In the genomic region with DNA sequence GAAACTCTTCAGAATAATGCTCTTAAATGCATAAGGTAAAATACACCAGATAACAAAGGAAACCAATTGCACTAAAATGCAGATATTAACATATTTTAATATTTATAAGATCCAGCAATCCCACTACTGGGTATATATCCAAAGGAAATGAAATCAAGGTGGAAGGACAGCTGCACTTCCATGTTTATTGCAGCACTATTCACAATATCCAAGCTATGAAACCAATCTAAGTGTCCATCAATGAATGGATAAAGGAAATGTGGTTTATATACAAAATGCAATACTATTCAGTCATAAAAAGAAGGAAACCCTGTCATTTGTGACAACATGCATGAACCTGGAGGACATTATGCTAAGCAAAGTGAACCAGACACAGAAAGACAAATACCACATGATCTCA, we compare ENCODE assay signal across 30 cellular contexts.
"Had no signal": no experiment of that assay in that cellular context is flagged by ENCODE, and none has a peak within 500 bp of the region (broad histone marks: within the 10 kb centered on the region; RNA-seq: fewer than 3 reads in every experiment).

No MANE protein-coding gene starts in this region.

- DNase-seq: activated B cell treated with CpG ODN at 0.5 μM for 24 hours; activated CD4-positive, alpha-beta T cell treated with anti-CD3 and anti-CD28 coated beads for 1 hour; activated CD4-positive, alpha-beta T cell treated with anti-CD3 and anti-CD28 coated beads, Interleukin-2, amount 10 ng/mL, durations not matched to agents 24 days and 14 days; activated CD4-positive, alpha-beta T cell treated with anti-CD3 and anti-CD28 coated beads, Interleukin-2, amount 50 U/mL, for 48 hours; activated CD8-positive, alpha-beta memory T cell treated with anti-CD3 and anti-CD28 coated beads, Interleukin-2, amount 10 ng/mL, durations not matched to agents 7 days and 5 days; activated effector memory CD4-positive, alpha-beta T cell treated with anti-CD3 and anti-CD28 coated beads, Interleukin-2, amount 50 U/mL, for 16 hours; activated naive CD4-positive, alpha-beta T cell treated with Interleukin-2 at 50 U/mL for 16 hours; activated naive CD8-positive, alpha-beta T cell treated with anti-CD3 and anti-CD28 coated beads, Interleukin-2, amount 50 U/mL, for 24 hours; activated T-cell treated with anti-CD3 and anti-CD28 coated beads, Interleukin-2, amount 50 U/mL, for 24 hours; amygdala; caudate nucleus; NCI-H1092; NCI-H1417; NCI-H1694; NCI-H2029; NCI-H2107; NCI-H345; NCI-H510A; NCI-H526 treated with DMSO at 0.1 percent for 48 hours; Right ventricle myocardium superior; RPMI8226; T-cell; T-helper 2 cell; T1000 had no signal

- H3K27me3 ChIP-seq: breast epithelium, SJCRH30 had no signal

- H3K36me3 Mint-ChIP-seq: activated CD8-positive, alpha-beta memory T cell treated with anti-CD3 and anti-CD28 coated beads, Interleukin-2, amount 10 ng/mL, durations not matched to agents 7 days and 5 days; activated naive CD4-positive, alpha-beta T cell treated with anti-CD3 and anti-CD28 coated beads, Interleukin-2, amount 50 U/mL, for 72 hours; T-cell had no signal

- H3K27me3 Mint-ChIP-seq: activated T-cell treated with anti-CD3 and anti-CD28 coated beads, Interleukin-2, amount 50 U/mL, for 24 hours had no signal

- H3K4me2 ChIP-seq: KMS-11 had no signal

- H3K9me3 Mint-ChIP-seq: activated naive CD4-positive, alpha-beta T cell treated with anti-CD3 and anti-CD28 coated beads, Interleukin-2, amount 50 U/mL, for 72 hours; activated naive CD8-positive, alpha-beta T cell treated with anti-CD3 and anti-CD28 coated beads, Interleukin-2, amount 50 U/mL, for 24 hours; activated T-cell treated with anti-CD3 and anti-CD28 coated beads, Interleukin-2, amount 50 U/mL, for 24 hours; activated T-helper 1 cell treated with anti-CD3 and anti-CD28 coated beads, Interleukin-12 subunit alpha, Interleukin-12 subunit beta, Interleukin-2, Interleukin-4 antibody, amounts not matched to agents 30 ng/mL and 10 ng/mL and 1 ng/mL, durations not matched to agents 14 hours and 24 hours and 36 hours; T-cell had no signal

- H3K4me1 ChIP-seq: breast epithelium had no signal

- H3K36me3 ChIP-seq: breast epithelium, SJCRH30 had no signal

- ATAC-seq: activated CD8-positive, alpha-beta memory T cell treated with anti-CD3 and anti-CD28 coated beads, Interleukin-2, amount 10 ng/mL, durations not matched to agents 7 days and 5 days; activated naive CD4-positive, alpha-beta T cell treated with anti-CD3 and anti-CD28 coated beads, Interleukin-2, amount 50 U/mL, for 72 hours; activated naive CD8-positive, alpha-beta T cell treated with anti-CD3 and anti-CD28 coated beads, Interleukin-2, amount 50 U/mL, for 24 hours; Panc1; T-cell had no signal

- H3K4me3 ChIP-seq: breast epithelium, SJCRH30 had no signal

- H3K4me1 Mint-ChIP-seq: activated B cell treated with CpG ODN at 0.5 μM for 24 hours; activated CD4-positive, alpha-beta T cell treated with anti-CD3 and anti-CD28 coated beads, Interleukin-2, amount 10 ng/mL, durations not matched to agents 24 days and 14 days; activated CD8-positive, alpha-beta memory T cell treated with anti-CD3 and anti-CD28 coated beads, Interleukin-2, amount 10 ng/mL, durations not matched to agents 7 days and 5 days; activated naive CD8-positive, alpha-beta T cell treated with anti-CD3 and anti-CD28 coated beads, Interleukin-2, amount 50 U/mL, for 24 hours; T-cell had no signal

- H3K9me3 ChIP-seq: breast epithelium, SJCRH30 had no signal

- H3K4me3 Mint-ChIP-seq: activated B cell treated with CpG ODN at 0.5 μM for 24 hours; activated CD4-positive, alpha-beta T cell treated with anti-CD3 and anti-CD28 coated beads, Interleukin-2, amount 10 ng/mL, durations not matched to agents 24 days and 14 days; activated CD8-positive, alpha-beta memory T cell treated with anti-CD3 and anti-CD28 coated beads, Interleukin-2, amount 10 ng/mL, durations not matched to agents 7 days and 5 days; activated naive CD8-positive, alpha-beta T cell treated with anti-CD3 and anti-CD28 coated beads, Interleukin-2, amount 50 U/mL, for 24 hours; activated T-cell treated with anti-CD3 and anti-CD28 coated beads, Interleukin-2, amount 50 U/mL, for 24 hours; activated T-helper 1 cell treated with anti-CD3 and anti-CD28 coated beads, Interleukin-12 subunit alpha, Interleukin-12 subunit beta, Interleukin-2, Interleukin-4 antibody, amounts not matched to agents 30 ng/mL and 10 ng/mL and 1 ng/mL, durations not matched to agents 14 hours and 24 hours and 36 hours; T-cell had no signal

- H3K9ac ChIP-seq: KMS-11 had no signal

- H3K27ac ChIP-seq: KMS-11, SJCRH30 had no signal

- H3K27ac Mint-ChIP-seq: activated B cell treated with CpG ODN at 0.5 μM for 24 hours; activated CD4-positive, alpha-beta T cell treated with anti-CD3 and anti-CD28 coated beads, Interleukin-2, amount 10 ng/mL, durations not matched to agents 24 days and 14 days; activated CD8-positive, alpha-beta memory T cell treated with anti-CD3 and anti-CD28 coated beads, Interleukin-2, amount 10 ng/mL, durations not matched to agents 7 days and 5 days; activated naive CD4-positive, alpha-beta T cell treated with anti-CD3 and anti-CD28 coated beads, Interleukin-2, amount 50 U/mL, for 72 hours; activated naive CD8-positive, alpha-beta T cell treated with anti-CD3 and anti-CD28 coated beads, Interleukin-2, amount 50 U/mL, for 24 hours; activated T-cell treated with anti-CD3 and anti-CD28 coated beads, Interleukin-2, amount 50 U/mL, for 24 hours; activated T-helper 1 cell treated with anti-CD3 and anti-CD28 coated beads, Interleukin-12 subunit alpha, Interleukin-12 subunit beta, Interleukin-2, Interleukin-4 antibody, amounts not matched to agents 30 ng/mL and 10 ng/mL and 1 ng/mL, durations not matched to agents 14 hours and 24 hours and 36 hours; T-cell had no signal
